30 cellular contexts compared by ENCODE assay signal in the genomic region with DNA sequence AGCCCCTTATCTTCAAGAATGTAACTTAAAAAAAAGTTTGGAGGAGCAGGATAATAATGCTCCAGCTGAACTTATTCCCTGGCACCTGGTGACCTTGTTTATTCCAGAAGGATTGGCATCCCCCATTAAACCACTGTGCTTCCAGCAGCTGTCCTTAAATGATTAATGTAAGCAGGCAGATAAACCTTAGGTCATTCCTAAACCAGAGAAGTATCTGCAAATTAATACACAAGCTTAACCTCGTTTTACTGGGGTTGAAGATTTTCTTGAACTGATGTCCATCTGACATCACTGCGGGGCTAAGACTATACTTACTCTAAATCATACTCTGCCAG.
DNase-seq lines count a peak whose midpoint lies in the region; ATAC-seq, FAIRE-seq and TF ChIP-seq lines count a peak whose summit lies in the region.
"Had no signal": no experiment of that assay in that cellular context is flagged by ENCODE, and none has a peak within 500 bp of the region (broad histone marks: within the 10 kb centered on the region; RNA-seq: fewer than 3 reads in every experiment).

No MANE protein-coding gene starts in this region.

- peaks cover 22% of the 10 kb centered on the region for H3K4me1 ChIP-seq in A549
- H3K4me1 ChIP-seq in endocrine pancreas (ENCODE audit: control insufficient read depth, insufficient read depth, low read length): peaks cover 10% of the 10 kb centered on the region
- no peaks in the 10 kb centered on the region for H3K4me1 ChIP-seq in spleen
- H3K4me1 ChIP-seq: lower lobe of right lung, sigmoid colon, tibial artery had no signal

- DNase-seq in A549 (ENCODE audit: low read depth in 1 of 2, low spot score in 1 of 2) (no peak), NCI-H82 treated with DMSO at 0.1 percent for 48 hours (lab: John Stamatoyannopoulos, UW; ENCODE audit: unreplicated experiment) (peak; percentile 71), myocyte (ENCODE audit: low read depth) (peak; percentile 79), spleen (no peak), activated T-cell treated with anti-CD3 and anti-CD28 coated beads for 4 hours (no peak)
- DNase-seq: 8988T; activated CD4-positive, alpha-beta T cell treated with anti-CD3 and anti-CD28 coated beads for 48 hours; activated CD8-positive, alpha-beta memory T cell treated with anti-CD3 and anti-CD28 coated beads for 24 hours; activated gamma-delta T cell treated with Interleukin-2 at 50 U/mL for 16 hours; activated T-cell treated with anti-CD3 and anti-CD28 coated beads, Interleukin-2, amount 50 U/mL, for 24 hours; CD4-positive, CD25-positive, alpha-beta regulatory T cell; cerebellar nuclear complex; HCEC 1CT; Karpas-422; lower lobe of right lung; mucosa of descending colon; MV-4-11; NCI-H1436 treated with DMSO at 0.1 percent for 48 hours; NCI-H446 treated with DMSO at 0.1 percent for 48 hours; nephron progenitor cell; PC-3; sigmoid colon; stomach; tibial artery had no signal

- H3K27ac ChIP-seq in A549: peak overlapping the region; percentile 33 to 57
- no peak overlapping the region for H3K27ac ChIP-seq in spleen
- H3K27ac ChIP-seq: lower lobe of right lung, sigmoid colon, stomach, tibial artery had no signal

- no peak overlapping the region for H3K9ac ChIP-seq in endocrine pancreas (ENCODE audit: control insufficient read depth, insufficient read depth, low read length)

- H3K27me3 ChIP-seq in endocrine pancreas (ENCODE audit: control insufficient read depth, insufficient read depth, low read length) (no peaks in the 10 kb centered on the region), spleen (replicated peaks in 1 of 7) (no peaks in the 10 kb centered on the region)
- H3K27me3 ChIP-seq: sigmoid colon, stomach, tibial artery had no signal

- TF ChIP-seq CTCF in A549 (IDR thresholded peaks at IDR 0.05): no peak
- TF ChIP-seq CTCF in spleen (IDR thresholded peaks at IDR 0.05 in 8 of 11, conservative IDR thresholded peaks at IDR 0.05 in 3 of 11): no peak

- H3K4me2 ChIP-seq in A549: peak overlapping the region; percentile 53

- POLR2A ChIA-PET in A549 (lab: Yijun Ruan, JAX): no interaction called here

- TF ChIP-seq POLR2A in A549 (IDR thresholded peaks at IDR 0.05; ENCODE audit: low read length) (no peak), spleen (IDR thresholded peaks at IDR 0.05) (no peak)

- no peak; a peak in 1 of 6 replicates for ATAC-seq in A549
- ATAC-seq in GM21367 (IDR thresholded peaks at IDR 0.05; ENCODE audit: unreplicated experiment): no peak
- ATAC-seq in GM21825 (IDR thresholded peaks at IDR 0.05; ENCODE audit: unreplicated experiment): no peak
- ATAC-seq: lower lobe of right lung, mucosa of descending colon, PC-3, Right ventricle myocardium inferior had no signal

- 58% methylated on average over 2 of the region's 2 CpGs for WGBS in A549 (ENCODE audit: missing lambda C conversion rate)
- WGBS in spleen, 5 donors: 57 to 72% (median 63%) methylated on average over 2 of the region's 2 CpGs

- TF ChIP-seq EP300 in A549 (IDR thresholded peaks at IDR 0.05): no peak

- H3K36me3 ChIP-seq in endocrine pancreas (ENCODE audit: control insufficient read depth, insufficient read depth, low read length): no peaks in the 10 kb centered on the region
- H3K36me3 ChIP-seq in spleen: no peaks in the 10 kb centered on the region
- H3K36me3 ChIP-seq: lower lobe of right lung, sigmoid colon, stomach, tibial artery had no signal

- no peak for TF ChIP-seq RAD21 in A549 (conservative IDR thresholded peaks at IDR 0.05 in 1 of 2, IDR thresholded peaks at IDR 0.05 in 1 of 2)

- no peak overlapping the region for H3K4me3 ChIP-seq in A549
- peak overlapping the region; percentile 47 for H3K4me3 ChIP-seq in endocrine pancreas (ENCODE audit: control insufficient read depth, insufficient read depth, low read length)
- H3K4me3 ChIP-seq in spleen: no peak overlapping the region
- H3K4me3 ChIP-seq: GM12878, lower lobe of right lung, mucosa of descending colon, sigmoid colon, stomach, tibial artery had no signal

- intact Hi-C loops in spleen (cut with DNase I; ENCODE audit: low total_unique reads): no loop called here

- CTCF ChIA-PET in A549 (lab: Yijun Ruan, JAX): no interaction called here

- no peaks in the 10 kb centered on the region for H3K9me3 ChIP-seq in A549
- no peaks in the 10 kb centered on the region for H3K9me3 ChIP-seq in endocrine pancreas (ENCODE audit: control insufficient read depth, low read length)
- H3K9me3 ChIP-seq in spleen: no peaks in the 10 kb centered on the region
- H3K9me3 ChIP-seq: lower lobe of right lung, mucosa of descending colon, sigmoid colon, stomach, tibial artery had no signal

- peak; percentile 36 for FAIRE-seq in A549 (lab: Jason Lieb, UNC)
- FAIRE-seq: D721Med, GM12878 had no signal

TF ChIP-seq in A549, 52 proteins besides CTCF, POLR2A, EP300 and RAD21:
- TF ChIP-seq ESRRA (IDR thresholded peaks at IDR 0.05; ENCODE audit: borderline replicate concordance, low read length): no peak
- TF ChIP-seq FOSL2 (IDR thresholded peaks at IDR 0.05): no peak
- TF ChIP-seq FOSL2 (CRISPR knock-in tag; IDR thresholded peaks at IDR 0.05): no peak
- TF ChIP-seq JUN (IDR thresholded peaks at IDR 0.05): no peak
- TF ChIP-seq GATA3 (IDR thresholded peaks at IDR 0.05; ENCODE audit: borderline replicate concordance): no peak
- TF ChIP-seq EHF (CRISPR knock-in tag; IDR thresholded peaks at IDR 0.05): no peak
- no peak for TF ChIP-seq FOXS1 (CRISPR knock-in tag; IDR thresholded peaks at IDR 0.05)
- TF ChIP-seq POLR2AphosphoS2 (conservative IDR thresholded peaks at IDR 0.05; ENCODE audit: low read length): no peak
- no peak for TF ChIP-seq HEYL (CRISPR knock-in tag; IDR thresholded peaks at IDR 0.05)
- no peak for TF ChIP-seq RNF2 (IDR thresholded peaks at IDR 0.05; ENCODE audit: borderline replicate concordance, low read depth)
- TF ChIP-seq HOXB13 (CRISPR knock-in tag; IDR thresholded peaks at IDR 0.05; ENCODE audit: low read depth): no peak

Comparison
In these comparisons a context has a peak if more than half of its experiments do, and no peak if none do; other contexts are left out.
1. DNase-seq: peak in NCI-H82 treated with DMSO at 0.1 percent for 48 hours (single experiment) and myocyte (single experiment); none in A549 (0 of 2), spleen (single experiment) and activated T-cell treated with anti-CD3 and anti-CD28 coated beads for 4 hours (single experiment).
2. H3K27ac ChIP-seq: peak in A549 (2 of 2); none in spleen (0 of 8).